ENCODE assay signal across 11 cellular contexts in the genomic region with DNA sequence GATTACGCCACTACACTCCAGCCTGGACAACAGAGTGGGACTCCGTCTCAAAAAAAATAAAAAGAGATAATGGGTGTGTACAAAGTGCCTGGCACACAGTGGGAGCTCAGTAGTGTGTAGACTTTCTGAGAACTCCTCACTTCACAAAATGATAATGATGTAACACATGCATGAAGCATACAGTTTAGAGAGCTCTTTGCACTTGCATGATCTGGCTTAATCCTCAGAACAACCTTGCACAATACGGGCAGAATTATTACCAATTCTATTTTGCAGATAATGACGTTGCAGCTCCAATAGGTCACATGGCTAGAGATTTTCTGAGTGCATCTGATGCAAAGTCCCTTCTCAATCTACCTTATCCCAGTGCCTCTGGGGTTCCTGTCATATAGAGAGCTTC.
A peak's percentile ranks its signal among the peaks of the same experiment; 100 is the strongest.
DNase-seq lines count a peak whose midpoint lies in the region; ATAC-seq and TF ChIP-seq lines count a peak whose summit lies in the region.
"Had no signal": no experiment of that assay in that cellular context is flagged by ENCODE, and none has a peak within 500 bp of the region (broad histone marks: within the 10 kb centered on the region; RNA-seq: fewer than 3 reads in every experiment).

No MANE protein-coding gene starts in this region.

- H3K4me3 Mint-ChIP-seq in T-cell, result peak overlapping the region; percentile 69 to 75 (median 75)
- H3K4me3 Mint-ChIP-seq in stimulated activated naive B cell treated with anti-CD40 and anti-IgM and Interleukin-4, amounts not matched to agents 10 μg/mL and 1 μg/mL and 100 μg/mL, for 72 hours, result no peak overlapping the region

- no peaks in the 10 kb centered on the region for H3K9me3 Mint-ChIP-seq in T-cell
- no peaks in the 10 kb centered on the region for H3K9me3 Mint-ChIP-seq in stimulated activated naive B cell treated with anti-CD40 and anti-IgM and Interleukin-4, amounts not matched to agents 10 μg/mL and 1 μg/mL and 100 μg/mL, for 72 hours

- H3K36me3 Mint-ChIP-seq in T-cell, result peaks cover 13% of the 10 kb centered on the region
- no peaks in the 10 kb centered on the region for H3K36me3 Mint-ChIP-seq in stimulated activated naive B cell treated with anti-CD40 and anti-IgM and Interleukin-4, amounts not matched to agents 10 μg/mL and 1 μg/mL and 100 μg/mL, for 72 hours

- CTCF ChIA-PET in T-cell (lab: Charles Lee), result interaction anchor here (0.6 to 2.3 kb wide), 20 partner anchors 9 to 385 kb away, joined by 3 to 16 read pairs (median 4); a partner anchor contains a TSS

- peak; percentile 40 for DNase-seq in activated CD8-positive, alpha-beta memory T cell treated with anti-CD3 and anti-CD28 coated beads for 24 hours
- no peak for DNase-seq in activated CD8-positive, alpha-beta memory T cell treated with anti-CD3 and anti-CD28 coated beads, Interleukin-2, amount 50 U/mL, for 4 hours
- DNase-seq in T-cell (no peak), coronary artery (ENCODE audit: low spot score) (peak; percentile 1), islet precursor cell (no peak), A172 (ENCODE audit: low spot score) (no peak), HPDE6-E6E7 (ENCODE audit: extremely low spot score) (no peak)
- no peak for DNase-seq in stimulated activated naive B cell treated with anti-CD40 and anti-IgM and Interleukin-4, amounts not matched to agents 10 μg/mL and 1 μg/mL and 100 μg/mL, for 72 hours
- DNase-seq: DMS79 treated with DMSO at 0.1 percent for 48 hours, NCI-H2081 had no signal

- H3K27me3 Mint-ChIP-seq in T-cell, result no peaks in the 10 kb centered on the region
- peaks cover 0 to 5% of the 10 kb centered on the region in 2 donors for H3K27me3 Mint-ChIP-seq in stimulated activated naive B cell treated with anti-CD40 and anti-IgM and Interleukin-4, amounts not matched to agents 10 μg/mL and 1 μg/mL and 100 μg/mL, for 72 hours

- H3K27ac ChIP-seq in coronary artery, result no peak overlapping the region
- H3K27ac ChIP-seq: vagina had no signal

- H3K4me3 ChIP-seq in coronary artery, result no peak overlapping the region
- H3K4me3 ChIP-seq: vagina had no signal

- POLR2A ChIA-PET in T-cell (lab: Charles Lee), result interaction anchor here (0.6 to 2.7 kb wide), 19 partner anchors 8 to 227 kb away, joined by 3 to 13 read pairs (median 4); a partner anchor contains a TSS

- H3K4me1 Mint-ChIP-seq in T-cell, result peaks cover 89 to 93% (median 92%) of the 10 kb centered on the region in 3 donors
- peaks cover 16 to 34% of the 10 kb centered on the region in 2 donors for H3K4me1 Mint-ChIP-seq in stimulated activated naive B cell treated with anti-CD40 and anti-IgM and Interleukin-4, amounts not matched to agents 10 μg/mL and 1 μg/mL and 100 μg/mL, for 72 hours

- no peak for TF ChIP-seq CTCF in coronary artery (IDR thresholded peaks at IDR 0.05)

- peak overlapping the region; percentile 97 to 98 for H3K27ac Mint-ChIP-seq in T-cell
- peak overlapping the region; percentile 94 for H3K27ac Mint-ChIP-seq in stimulated activated naive B cell treated with anti-CD40 and anti-IgM and Interleukin-4, amounts not matched to agents 10 μg/mL and 1 μg/mL and 100 μg/mL, for 72 hours

- no peak for ATAC-seq in T-cell (replicated peaks in 1 of 4)
- no peak for ATAC-seq in stimulated activated naive B cell treated with anti-CD40 and anti-IgM and Interleukin-4, amounts not matched to agents 10 μg/mL and 1 μg/mL and 100 μg/mL, for 72 hours (replicated peaks)

Comparison
In these comparisons a context has a peak if more than half of its experiments do, and no peak if none do; other contexts are left out.
1. DNase-seq: peak in activated CD8-positive, alpha-beta memory T cell treated with anti-CD3 and anti-CD28 coated beads for 24 hours (single experiment) and coronary artery (single experiment); none in activated CD8-positive, alpha-beta memory T cell treated with anti-CD3 and anti-CD28 coated beads, Interleukin-2, amount 50 U/mL, for 4 hours (single experiment), T-cell (0 of 34), stimulated activated naive B cell treated with anti-CD40 and anti-IgM and Interleukin-4, amounts not matched to agents 10 μg/mL and 1 μg/mL and 100 μg/mL, for 72 hours (single experiment), islet precursor cell (single experiment), A172 (single experiment) and HPDE6-E6E7 (single experiment).
2. H3K4me3 Mint-ChIP-seq: peak in T-cell (3 of 3); none in stimulated activated naive B cell treated with anti-CD40 and anti-IgM and Interleukin-4, amounts not matched to agents 10 μg/mL and 1 μg/mL and 100 μg/mL, for 72 hours (0 of 2).